Comparison of ENCODE assay signal across 8 cellular contexts in the genomic region with DNA sequence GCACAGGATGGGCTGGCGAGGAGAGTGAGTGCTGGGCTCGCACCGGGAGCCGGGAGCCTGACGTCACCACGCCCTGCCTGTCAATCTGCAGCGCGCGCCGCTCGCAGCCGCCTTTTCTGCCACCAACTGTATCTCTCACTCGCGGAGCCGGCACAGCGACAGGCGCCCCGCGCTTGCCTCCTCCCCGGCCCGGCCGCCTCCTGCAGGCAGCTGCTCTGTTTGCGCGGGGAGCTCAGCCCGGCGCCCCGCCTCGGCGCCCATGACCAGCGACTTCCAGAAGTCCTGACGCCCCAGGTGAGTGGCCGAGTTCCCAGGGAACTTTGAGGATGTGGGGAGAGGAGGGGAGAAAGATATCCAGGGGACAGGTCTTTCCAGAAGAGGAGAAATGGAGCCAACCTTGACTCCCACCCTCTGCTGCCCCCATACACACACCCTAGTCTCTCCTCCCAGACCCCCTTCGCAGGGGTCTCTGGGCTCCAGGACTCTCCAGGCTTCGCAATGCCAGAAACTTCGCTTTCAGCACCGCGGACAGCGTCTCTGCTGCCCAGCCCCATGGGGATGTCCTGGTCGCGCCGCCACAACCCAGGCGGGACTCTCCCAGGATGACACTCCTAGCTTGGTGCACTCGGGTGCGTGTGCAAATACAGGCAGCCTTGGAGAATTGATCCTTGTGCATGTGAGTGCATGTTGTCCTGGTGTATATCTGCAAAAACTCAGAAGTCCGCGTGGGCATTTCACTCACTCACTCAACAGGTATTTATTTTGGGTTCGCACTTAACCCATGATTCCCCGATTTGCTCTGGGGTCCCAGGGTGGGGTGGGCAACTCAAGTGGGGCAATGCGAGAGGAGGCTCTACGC. TPM values are rescaled to one million over a fixed set of nuclear protein-coding genes. Genes with fewer than 3 reads are reported as not detected.
DNase-seq lines count a peak whose midpoint lies in the region; ATAC-seq and TF ChIP-seq lines count a peak whose summit lies in the region.

A gene with protein sequence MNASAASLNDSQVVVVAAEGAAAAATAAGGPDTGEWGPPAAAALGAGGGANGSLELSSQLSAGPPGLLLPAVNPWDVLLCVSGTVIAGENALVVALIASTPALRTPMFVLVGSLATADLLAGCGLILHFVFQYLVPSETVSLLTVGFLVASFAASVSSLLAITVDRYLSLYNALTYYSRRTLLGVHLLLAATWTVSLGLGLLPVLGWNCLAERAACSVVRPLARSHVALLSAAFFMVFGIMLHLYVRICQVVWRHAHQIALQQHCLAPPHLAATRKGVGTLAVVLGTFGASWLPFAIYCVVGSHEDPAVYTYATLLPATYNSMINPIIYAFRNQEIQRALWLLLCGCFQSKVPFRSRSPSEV (plus strand): TSS at position 138 of the 859 bp plus-strand sequence. CDS start 802 bp downstream, outside the sequence.

- WGBS in IMR-90 (ENCODE audit: extremely low coverage in 2 of 2, insufficient read length in 1 of 2), 2 experiments: 11% methylated on average over 8 of the region's 50 CpGs; no CpG with 5 or more reads in 1 of the 2 experiments
- WGBS in smooth muscle cell (ENCODE audit: low lambda C conversion rate): 2% methylated on average over 39 of the region's 50 CpGs

- no peak within 1 kb of the TSS for H4K5ac ChIP-seq in IMR-90 (ENCODE audit: low read depth, low read length)

- H3K14ac ChIP-seq in IMR-90 (replicated peaks; ENCODE audit: low read depth, low read length): no peak within 1 kb of the TSS

- H3K27me3 ChIP-seq in IMR-90 (ENCODE audit: control insufficient read depth, insufficient read depth, low read length): peaks cover 4% of the 10 kb centered on the region; the same call in 1 of the 2 replicates
- peaks cover 32% of the 10 kb centered on the region for H3K27me3 ChIP-seq in Panc1 (ENCODE audit: control insufficient read depth, insufficient read depth, low read length)
- H3K27me3 ChIP-seq in smooth muscle cell (ENCODE audit: low read depth): peaks cover 95% of the 10 kb centered on the region

- H3K36me3 ChIP-seq in IMR-90 (ENCODE audit: control insufficient read depth, insufficient read depth, low read length) (no peaks in the 10 kb centered on the region), Panc1 (ENCODE audit: control insufficient read depth, insufficient read depth, low read length) (no peaks in the 10 kb centered on the region), smooth muscle cell (ENCODE audit: low read depth) (no peaks in the 10 kb centered on the region)

- intact Hi-C loops in IMR-90 (cut with micrococcal nuclease): no loop called here
- intact Hi-C loops in Panc1 (cut with micrococcal nuclease; ENCODE audit: unreplicated experiment): no loop called here

- ATAC-seq in IMR-90 (ENCODE audit: low read depth) (peak; percentile 95), Panc1 (peak; percentile 62), HG02610 (IDR thresholded peaks at IDR 0.05; ENCODE audit: unreplicated experiment) (no peak)

- H3K9me1 ChIP-seq in IMR-90 (ENCODE audit: insufficient read depth, low read length): no peaks in the 10 kb centered on the region

- no peak within 1 kb of the TSS for H4K91ac ChIP-seq in IMR-90 (ENCODE audit: insufficient read depth, low read depth, low read length)

- H4K20me1 ChIP-seq in IMR-90 (ENCODE audit: insufficient read depth, low read length) (no peaks in the 10 kb centered on the region), smooth muscle cell (ENCODE audit: low read depth) (no peaks in the 10 kb centered on the region)

- POLR2A ChIA-PET in IMR-90 (lab: Charles Lee; ENCODE audit: unreplicated experiment) (no interaction called here), Panc1 (lab: Charles Lee) (interaction anchor here (0.7 kb wide), 1 partner anchor 394 kb away, joined by 3 read pairs; no protein-coding TSS in a partner anchor)

- H3F3A ChIP-seq in smooth muscle cell (ENCODE audit: low read depth): no peaks in the 10 kb centered on the region

- H3K18ac ChIP-seq in IMR-90 (ENCODE audit: low read depth, low read length): no peak within 1 kb of the TSS

- dilution Hi-C loops in IMR-90 (cut with HindIII; ENCODE audit: low sequenced_read_pairs, unreplicated experiment): no loop called here

- no peak within 1 kb of the TSS for H3K56ac ChIP-seq in IMR-90 (ENCODE audit: extremely low read depth, insufficient read depth, low read length)

- H3K9me3 ChIP-seq in IMR-90 (ENCODE audit: control insufficient read depth, insufficient read depth, low read length): no peaks in the 10 kb centered on the region; the same call in 1 of the 2 replicates
- no peaks in the 10 kb centered on the region for H3K9me3 ChIP-seq in Panc1 (ENCODE audit: control insufficient read depth, insufficient read depth, low read depth, low read length)
- no peaks in the 10 kb centered on the region for H3K9me3 ChIP-seq in smooth muscle cell (replicated peaks; ENCODE audit: low read depth)

- H2AFZ ChIP-seq in IMR-90 (replicated peaks; ENCODE audit: low read length, poor library complexity): peak within 1 kb of the TSS; percentile 58
- no peak within 1 kb of the TSS for H2AFZ ChIP-seq in smooth muscle cell (ENCODE audit: low read depth)

- H3K9ac ChIP-seq in IMR-90 (ENCODE audit: low read depth, low read length): no peak within 1 kb of the TSS
- H3K9ac ChIP-seq in smooth muscle cell (ENCODE audit: low read depth): no peak within 1 kb of the TSS

- BruUV-seq in IMR-90 (replicated peaks; lab: Mats Ljungman, UMichigan): no TSS peak
- BruUV-seq in Panc1 (replicated peaks; lab: Mats Ljungman, UMichigan): no TSS peak

- no peak within 1 kb of the TSS for H4K8ac ChIP-seq in IMR-90 (ENCODE audit: low read depth in 2 of 2, low read length in 2 of 2)

- no peak for TF ChIP-seq CTCF in IMR-90 (conservative IDR thresholded peaks at IDR 0.05; ENCODE audit: low read depth, low read length)
- no peak for TF ChIP-seq CTCF in Panc1 (IDR thresholded peaks at IDR 0.05)
- no peak for TF ChIP-seq CTCF in smooth muscle cell (IDR thresholded peaks at IDR 0.05; ENCODE audit: borderline replicate concordance, insufficient read depth, poor library complexity, severe bottlenecking)

- no peak within 1 kb of the TSS for H3K4me2 ChIP-seq in IMR-90 (ENCODE audit: low read depth, low read length)
- H3K4me2 ChIP-seq in smooth muscle cell: no peak within 1 kb of the TSS

- TF ChIP-seq RAD21 in IMR-90 (IDR thresholded peaks at IDR 0.05; ENCODE audit: low read length): no peak

- H3K4me1 ChIP-seq in IMR-90 (ENCODE audit: control insufficient read depth, insufficient read depth, low read length): no peaks in the 10 kb centered on the region
- no peaks in the 10 kb centered on the region for H3K4me1 ChIP-seq in Panc1 (ENCODE audit: control insufficient read depth, insufficient read depth, low read length)
- no peaks in the 10 kb centered on the region for H3K4me1 ChIP-seq in smooth muscle cell (ENCODE audit: low read depth)

- CTCF ChIA-PET in IMR-90 (lab: Yijun Ruan, JAX) (no interaction called here), Panc1 (lab: Charles Lee) (no interaction called here)

- H3K79me1 ChIP-seq in IMR-90 (ENCODE audit: low read depth in 1 of 2, low read length in 2 of 2): no peaks in the 10 kb centered on the region

- peak; percentile 70 for DNase-seq in DMS153 treated with DMSO at 0.1 percent for 48 hours (lab: John Stamatoyannopoulos, UW; ENCODE audit: unreplicated experiment)
- peak; percentile 34 for DNase-seq in IMR-90
- no peak for DNase-seq in Panc1 (ENCODE audit: low read depth, low spot score)
- peak in 35 of 58 donors; percentile 2 to 69 (median 20) for DNase-seq in anterior cingulate cortex (lab: John Stamatoyannopoulos, UW)
- DNase-seq in smooth muscle cell (lab: John Stamatoyannopoulos, UW; ENCODE audit: unreplicated experiment): peak; percentile 49
- DNase-seq in effector CD4-positive, alpha-beta T cell: no peak

- H3K79me2 ChIP-seq in smooth muscle cell (ENCODE audit: low read depth): no peaks in the 10 kb centered on the region

- H2AK5ac ChIP-seq in IMR-90 (ENCODE audit: low read depth, low read length): no peak within 1 kb of the TSS

- H3K4me3 ChIP-seq in IMR-90 (ENCODE audit: insufficient read depth, low read depth, low read length) (no peak within 1 kb of the TSS), Panc1 (ENCODE audit: low read depth in 2 of 2, low read length in 2 of 2) (no peak within 1 kb of the TSS), iPS-11a (ENCODE audit: low read depth, low read length) (peak within 1 kb of the TSS; percentile 69), smooth muscle cell (no peak within 1 kb of the TSS)

- no peak within 1 kb of the TSS for H2BK120ac ChIP-seq in IMR-90 (ENCODE audit: low read depth, low read length)

- TF ChIP-seq POLR2A in IMR-90 (IDR thresholded peaks at IDR 0.05; ENCODE audit: low read depth, low read length): no peak

- no peak within 1 kb of the TSS for H2AK9ac ChIP-seq in IMR-90 (replicated peaks; ENCODE audit: low read depth, low read length, poor library complexity)

- in situ Hi-C loops in IMR-90 (cut with MboI; ENCODE audit: low sequenced_read_pairs) (no loop called here), Panc1 (cut with HindIII; ENCODE audit: low pct_unique_long_range_greater_than_20kb, low sequenced_read_pairs) (no loop called here)

- H2BK5ac ChIP-seq in IMR-90 (ENCODE audit: low read depth, low read length, poor library complexity, severe bottlenecking): no peak within 1 kb of the TSS

- no peak within 1 kb of the TSS for H2BK20ac ChIP-seq in IMR-90 (ENCODE audit: low read depth, low read length)

- no peak within 1 kb of the TSS for H3K4ac ChIP-seq in IMR-90 (ENCODE audit: low read depth, low read length)

- H3K27ac ChIP-seq in IMR-90 (ENCODE audit: insufficient read depth, low read length) (no peak within 1 kb of the TSS), Panc1 (ENCODE audit: low read length) (no peak within 1 kb of the TSS), smooth muscle cell (ENCODE audit: low read depth) (no peak within 1 kb of the TSS)

- H3K23ac ChIP-seq in IMR-90 (ENCODE audit: low read depth, low read length): no peak within 1 kb of the TSS

- no peak within 1 kb of the TSS for H2BK15ac ChIP-seq in IMR-90 (ENCODE audit: low read depth, low read length)

TF ChIP-seq in IMR-90, 13 proteins besides CTCF, POLR2A, EP300 and RAD21 (continues in another document):
- TF ChIP-seq MXI1 (IDR thresholded peaks at IDR 0.05; ENCODE audit: borderline replicate concordance, low read depth, low read length): no peak

RNA-seq across cellular contexts. Expression of the gene that starts here (rescaled TPM):
- total RNA-seq in IMR-90 (2012; rRNA removed) (not detected in 2 replicates), Panc1 (2021; ENCODE audit: unreplicated experiment) (not detected), smooth muscle cell (not detected in 2 replicates)
- polyA plus RNA-seq in IMR-90 (2012; rRNA removed) (not detected in 2 replicates), smooth muscle cell (not detected in 2 replicates)
- not detected in 2 replicates for polyA plus RNA-seq in IMR-90 (2012; cell fraction: cytosol; rRNA removed)
- not detected in 2 replicates for polyA plus RNA-seq in IMR-90 (2012; cell fraction: nucleus; rRNA removed; ENCODE audit: low replicate concordance)
- not detected for polyA plus RNA-seq in Panc1 (2012; ENCODE audit: insufficient read length)

Comparison
In these comparisons a context has a peak if more than half of its experiments do, and no peak if none do; other contexts are left out.
1. Peak in DNase-seq and ATAC-seq in IMR-90; RNA of the gene not detected or under 1 TPM.
2. Peak in ATAC-seq in Panc1; RNA of the gene not detected or under 1 TPM.
3. Peak in DNase-seq in smooth muscle cell; RNA of the gene not detected or under 1 TPM.
4. DNase-seq: peak in DMS153 treated with DMSO at 0.1 percent for 48 hours (single experiment) and anterior cingulate cortex (35 of 58); none in Panc1 (single experiment) and effector CD4-positive, alpha-beta T cell (single experiment).